17 cellular contexts compared by ENCODE assay signal in the genomic region with DNA sequence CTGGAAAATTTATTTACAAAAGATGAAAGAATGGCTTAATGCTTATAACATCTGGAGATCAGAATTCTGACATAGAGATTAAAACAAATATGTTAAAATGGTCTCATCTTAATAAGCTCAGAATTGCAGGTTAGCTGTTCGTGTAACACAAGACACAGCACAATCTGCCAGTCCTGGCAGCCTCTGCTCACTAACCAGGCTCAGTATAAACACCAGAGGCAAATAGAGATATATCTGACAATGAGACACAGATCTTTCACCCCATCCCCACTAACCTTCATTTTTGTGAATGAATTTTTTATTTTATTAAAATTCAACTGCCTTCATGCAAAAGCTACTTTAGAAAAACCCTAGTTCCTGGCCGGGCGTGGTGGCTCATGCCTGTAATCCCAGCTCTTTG. TPM values are rescaled to one million over a fixed set of nuclear protein-coding genes. Genes with fewer than 3 reads are reported as not detected.
DNase-seq lines count a peak whose midpoint lies in the region; ATAC-seq and TF ChIP-seq lines count a peak whose summit lies in the region.
"Had no signal": no experiment of that assay in that cellular context is flagged by ENCODE, and none has a peak within 500 bp of the region (broad histone marks: within the 10 kb centered on the region; RNA-seq: fewer than 3 reads in every experiment).

No MANE protein-coding gene starts in this region.

- H3K9me3 ChIP-seq in gastroesophageal sphincter: no peaks in the 10 kb centered on the region
- H3K9me3 ChIP-seq: BLaER1, HAP-1 had no signal

- no peaks in the 10 kb centered on the region for H3K27me3 ChIP-seq in gastroesophageal sphincter
- H3K27me3 ChIP-seq: BLaER1 had no signal

- no peak for TF ChIP-seq EP300 in gastroesophageal sphincter (IDR thresholded peaks at IDR 0.05)

- H3K27ac ChIP-seq in gastroesophageal sphincter: no peak overlapping the region
- H3K27ac ChIP-seq: BLaER1, GM23248 had no signal

- TF ChIP-seq CTCF in gastroesophageal sphincter (IDR thresholded peaks at IDR 0.05): no peak

- DNase-seq in NCI-H82 (lab: John Stamatoyannopoulos, UW) (peak; percentile 31), NCI-H82 treated with DMSO at 0.1 percent for 48 hours (lab: John Stamatoyannopoulos, UW; ENCODE audit: unreplicated experiment) (no peak), NCI-H1694 (lab: John Stamatoyannopoulos, UW) (peak; percentile 56), NCI-H524 treated with DMSO at 0.1 percent for 48 hours (lab: John Stamatoyannopoulos, UW) (peak; percentile 13), hippocampal formation (lab: John Stamatoyannopoulos, UW) (no peak)
- DNase-seq: 8988T; Calu3; CD4-positive, alpha-beta memory T cell; GF-D8; GM23248 had no signal

- ATAC-seq in GM19452 (IDR thresholded peaks at IDR 0.05; ENCODE audit: unreplicated experiment) (no peak), gastroesophageal sphincter (no peak)
- ATAC-seq: GM12878 had no signal

- H3K4me3 ChIP-seq in gastroesophageal sphincter: no peak overlapping the region
- H3K4me3 ChIP-seq: BLaER1, GM12878, GM23248, HAP-1 had no signal

- WGBS in gastroesophageal sphincter (ENCODE audit: low coverage in 1 of 2), 2 donors: 54 to 71% methylated on average over 2 to 3 of the region's 3 CpGs

- no peak for TF ChIP-seq POLR2A in gastroesophageal sphincter (IDR thresholded peaks at IDR 0.05)

- no peaks in the 10 kb centered on the region for H3K36me3 ChIP-seq in gastroesophageal sphincter
- H3K36me3 ChIP-seq: BLaER1, HAP-1 had no signal

- no peaks in the 10 kb centered on the region for H3K4me1 ChIP-seq in gastroesophageal sphincter
- H3K4me1 ChIP-seq: BLaER1, HAP-1 had no signal

RNA-seq across cellular contexts. Expression of gene RELN, which starts 51.8 kb away (rescaled TPM):
- 1 to 10 TPM; 2.2 to 8.6 (median 3.5) TPM for total RNA-seq in gastroesophageal sphincter
- total RNA-seq: A673; CD4-positive, alpha-beta memory T cell; H4 had no signal

Comparison
In these comparisons a context has a peak if more than half of its experiments do, and no peak if none do; other contexts are left out.
1. DNase-seq: peak in NCI-H82 (single experiment), NCI-H1694 (single experiment) and NCI-H524 treated with DMSO at 0.1 percent for 48 hours (single experiment); none in NCI-H82 treated with DMSO at 0.1 percent for 48 hours (single experiment) and hippocampal formation (0 of 2).